ENCODE assay signal across 15 cellular contexts in the genomic region with DNA sequence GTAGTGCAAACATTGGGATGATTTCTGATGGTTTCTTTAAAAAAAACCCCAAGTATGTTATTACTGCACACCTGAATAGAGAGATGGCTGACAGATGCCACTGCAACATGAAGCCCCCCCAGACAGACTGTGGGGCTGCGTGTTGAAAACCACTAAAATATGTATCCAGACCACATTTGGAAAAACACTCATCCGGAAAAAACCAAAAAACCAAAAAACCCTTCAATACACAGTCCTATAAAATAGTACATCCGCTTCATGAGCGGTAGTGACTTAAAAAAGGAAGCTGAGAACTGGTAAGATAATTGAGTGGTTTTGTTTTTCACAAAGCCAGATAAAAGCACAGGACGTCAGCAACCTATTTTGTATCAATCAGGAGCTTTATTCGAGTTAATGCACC. TPM values are rescaled to one million over a fixed set of nuclear protein-coding genes. Genes with fewer than 3 reads are reported as not detected.
DNase-seq lines count a peak whose midpoint lies in the region; ATAC-seq lines count a peak whose summit lies in the region.
"Had no signal": no experiment of that assay in that cellular context is flagged by ENCODE, and none has a peak within 500 bp of the region (broad histone marks: within the 10 kb centered on the region; RNA-seq: fewer than 3 reads in every experiment).

No MANE protein-coding gene starts in this region.

- H3K27me3 Mint-ChIP-seq in T-cell, result no peaks in the 10 kb centered on the region
- H3K27me3 Mint-ChIP-seq in activated naive CD8-positive, alpha-beta T cell treated with anti-CD3 and anti-CD28 coated beads for 36 hours, result no peaks in the 10 kb centered on the region

- peaks cover 54 to 82% (median 60%) of the 10 kb centered on the region in 3 donors for H3K4me1 Mint-ChIP-seq in T-cell
- H3K4me1 Mint-ChIP-seq in activated naive CD8-positive, alpha-beta T cell treated with anti-CD3 and anti-CD28 coated beads for 36 hours, result peaks cover 55% of the 10 kb centered on the region

- H3K9me3 Mint-ChIP-seq in T-cell, result peaks cover 0 to 18% (median 16%) of the 10 kb centered on the region in 3 donors
- H3K9me3 Mint-ChIP-seq in activated naive CD8-positive, alpha-beta T cell treated with anti-CD3 and anti-CD28 coated beads for 36 hours, result peaks cover 14% of the 10 kb centered on the region
- H3K9me3 Mint-ChIP-seq: dendritic cell treated with granulocyte-macrophage colony-stimulating factor and Interleukin-4, amounts not matched to agents 40 ng/mL and 50 ng/mL, for 4 days had no signal

- H3K4me3 Mint-ChIP-seq in T-cell, result peak overlapping the region; percentile 48 to 76 (median 56)
- H3K4me3 Mint-ChIP-seq in activated naive CD8-positive, alpha-beta T cell treated with anti-CD3 and anti-CD28 coated beads for 36 hours, result peak overlapping the region; percentile 50
- H3K4me3 Mint-ChIP-seq: dendritic cell treated with granulocyte-macrophage colony-stimulating factor and Interleukin-4, amounts not matched to agents 40 ng/mL and 50 ng/mL, for 4 days had no signal

- peak overlapping the region; percentile 94 to 96 for H3K27ac Mint-ChIP-seq in T-cell
- peak overlapping the region; percentile 95 for H3K27ac Mint-ChIP-seq in activated naive CD8-positive, alpha-beta T cell treated with anti-CD3 and anti-CD28 coated beads for 36 hours
- H3K27ac Mint-ChIP-seq: dendritic cell treated with granulocyte-macrophage colony-stimulating factor and Interleukin-4, amounts not matched to agents 40 ng/mL and 50 ng/mL, for 4 days had no signal

- DNase-seq in stimulated activated naive CD4-positive, alpha-beta T cell (lab: John Stamatoyannopoulos, UW), result peak in 5 of 6 experiments; percentile 2 to 61 (median 45)
- DNase-seq in stimulated activated naive CD4-positive, alpha-beta T cell treated with Interleukin-2 at 50 U/mL for 16 hours (lab: John Stamatoyannopoulos, UW), result no peak
- DNase-seq in T-cell, result peak in 30 of 34 experiments; percentile 2 to 79 (median 32)
- no peak for DNase-seq in activated naive CD8-positive, alpha-beta T cell treated with anti-CD3 and anti-CD28 coated beads for 36 hours
- DNase-seq in amygdala (lab: John Stamatoyannopoulos, UW), result no peak
- no peak for DNase-seq in NCI-H510A treated with DMSO at 0.1 percent for 48 hours (lab: John Stamatoyannopoulos, UW)
- DNase-seq in globus pallidus (ENCODE audit: low spot score), result no peak
- DNase-seq in NCI-H187 (lab: John Stamatoyannopoulos, UW), result no peak
- DNase-seq: hippocampal formation, NCI-H1092 treated with DMSO at 0.1 percent for 48 hours, NCI-H226, PC-9, psoas muscle had no signal

- ATAC-seq in T-cell (replicated peaks in 1 of 4), result peak; percentile 73 to 83 (median 77)
- ATAC-seq: psoas muscle had no signal

- CTCF ChIA-PET in T-cell (lab: Charles Lee), result interaction anchor here (0.7 to 1.0 kb wide), 7 partner anchors 8 to 644 kb away, joined by 3 to 7 read pairs (median 3); a partner anchor contains a TSS

- POLR2A ChIA-PET in T-cell (lab: Charles Lee), result no interaction called here

- H3K36me3 Mint-ChIP-seq in T-cell, result peaks cover 70% of the 10 kb centered on the region
- peaks cover 62% of the 10 kb centered on the region for H3K36me3 Mint-ChIP-seq in activated naive CD8-positive, alpha-beta T cell treated with anti-CD3 and anti-CD28 coated beads for 36 hours

RNA-seq across cellular contexts. Expression of a gene that starts 47.1 kb away (rescaled TPM):
- total RNA-seq in T-cell, result 1 to 10 TPM in 2 of 5 donors, under 1 TPM in 1, not detected in 2; 0.32 to 2.3 (median 1.3) TPM
- total RNA-seq in activated naive CD8-positive, alpha-beta T cell treated with anti-CD3 and anti-CD28 coated beads for 36 hours, result not detected
- total RNA-seq: fibroblast of lung, PC-9 had no signal

Comparison
In these comparisons a context has a peak if more than half of its experiments do, and no peak if none do; other contexts are left out.
1. DNase-seq: peak in stimulated activated naive CD4-positive, alpha-beta T cell (5 of 6) and T-cell (30 of 34); none in stimulated activated naive CD4-positive, alpha-beta T cell treated with Interleukin-2 at 50 U/mL for 16 hours (single experiment), activated naive CD8-positive, alpha-beta T cell treated with anti-CD3 and anti-CD28 coated beads for 36 hours (single experiment), amygdala (0 of 56), NCI-H510A treated with DMSO at 0.1 percent for 48 hours (single experiment), globus pallidus (single experiment) and NCI-H187 (0 of 2).